Comparison of ENCODE assay signal across 8 cellular contexts in the genomic region with DNA sequence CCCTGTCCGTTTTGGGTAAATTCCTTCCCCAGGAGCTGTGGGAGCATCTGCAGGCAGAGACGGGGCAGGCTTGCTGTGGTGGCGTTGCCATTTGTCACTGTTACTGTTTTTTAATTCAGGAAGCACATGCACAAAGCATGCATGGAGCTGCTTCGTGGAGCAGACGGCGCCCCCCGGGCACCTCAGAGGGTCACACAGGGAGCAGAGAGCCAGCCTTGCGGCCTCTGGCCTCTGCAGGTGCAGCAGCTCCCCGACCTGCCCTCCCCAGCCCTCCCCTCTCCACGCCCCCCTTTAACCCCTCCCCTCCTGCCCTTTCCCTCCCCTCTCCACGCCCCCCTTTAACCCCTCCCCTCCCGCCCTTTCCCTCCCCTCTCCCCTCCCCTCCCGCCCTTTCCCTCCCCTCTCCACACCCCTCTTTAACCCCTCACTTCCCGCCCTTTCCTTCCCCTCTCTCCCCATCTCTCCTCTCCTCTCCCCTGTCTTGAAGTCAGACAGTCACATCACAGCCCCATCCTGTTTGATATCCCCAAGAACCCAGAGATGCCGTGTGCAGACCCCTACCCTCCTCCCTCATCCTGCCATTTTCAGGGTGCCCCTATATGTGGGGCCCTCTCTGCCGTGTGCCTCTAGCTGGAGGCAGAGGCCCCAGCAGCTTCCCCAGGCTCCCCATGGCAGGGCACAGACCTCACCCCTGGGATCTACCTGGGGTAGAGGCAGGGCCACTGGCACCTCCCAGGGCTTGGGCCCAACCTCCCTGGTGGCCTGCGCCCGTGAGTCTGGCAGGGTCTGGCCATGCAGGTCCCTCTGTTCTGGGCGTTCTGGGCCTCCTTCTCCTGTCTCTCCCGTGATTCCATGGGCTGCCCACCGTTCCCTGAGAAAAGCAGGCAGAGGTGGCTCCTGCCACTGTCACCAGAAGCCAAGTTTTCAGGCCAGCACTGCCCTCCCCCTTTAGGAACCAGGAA. TPM values are rescaled to one million over a fixed set of nuclear protein-coding genes. Genes with fewer than 3 reads are reported as not detected.
DNase-seq lines count a peak whose midpoint lies in the region; ATAC-seq and TF ChIP-seq lines count a peak whose summit lies in the region.

No MANE protein-coding gene starts in this region.

- H3K9ac ChIP-seq in parathyroid adenoma, result no peak overlapping the region

- H2AFZ ChIP-seq in parathyroid adenoma, result no peak overlapping the region

- in situ Hi-C loops in G401 (cut with HindIII; ENCODE audit: low sequenced_read_pairs), result no loop called here

- DNase-seq in G401 (ENCODE audit: low spot score) (peak; percentile 64), NCI-H2029 (lab: John Stamatoyannopoulos, UW) (peak; percentile 71), erythroblast (lab: John Stamatoyannopoulos, UW) (peak; percentile 78 to 82), foreskin melanocyte (no peak)
- DNase-seq in activated CD8-positive, alpha-beta memory T cell treated with anti-CD3 and anti-CD28 coated beads, Interleukin-2, amount 50 U/mL, for 1 hour (ENCODE audit: extremely low read depth), result peak; percentile 23

- H3K4me1 ChIP-seq in parathyroid adenoma, result no peaks in the 10 kb centered on the region

- no peak overlapping the region for H3K4me3 ChIP-seq in parathyroid adenoma (ENCODE audit: low read depth, low read length)

- H3K4me2 ChIP-seq in parathyroid adenoma (ENCODE audit: low read length), result no peak overlapping the region

- no peaks in the 10 kb centered on the region for H3K36me3 ChIP-seq in parathyroid adenoma (ENCODE audit: control insufficient read depth, insufficient read depth, low read length)

- no peaks in the 10 kb centered on the region for H3K9me3 ChIP-seq in parathyroid adenoma (ENCODE audit: control insufficient read depth, low read length)

- H3K27me3 ChIP-seq in parathyroid adenoma (ENCODE audit: control insufficient read depth, insufficient read depth, low read length), result no peaks in the 10 kb centered on the region

- H3K79me2 ChIP-seq in parathyroid adenoma, result no peaks in the 10 kb centered on the region

- ATAC-seq in GM19351 (IDR thresholded peaks at IDR 0.05; ENCODE audit: unreplicated experiment) (no peak), GM18517 (IDR thresholded peaks at IDR 0.05; ENCODE audit: unreplicated experiment) (no peak)

- no peak for TF ChIP-seq POLR2A in erythroblast (IDR thresholded peaks at IDR 0.05; ENCODE audit: low read length)

- TF ChIP-seq CTCF in parathyroid adenoma (IDR thresholded peaks at IDR 0.05), result no peak

- peak overlapping the region; percentile 29 for H3K27ac ChIP-seq in parathyroid adenoma

RNA-seq across cellular contexts. Expression of a gene that starts 29.6 kb away (rescaled TPM):
- 93.7 and 104 TPM in 2 replicates for total RNA-seq in G401 (2014; rRNA removed; shearing (Covaris generic))
